Comparison of ENCODE assay signal across 1 cellular context in the genomic region with DNA sequence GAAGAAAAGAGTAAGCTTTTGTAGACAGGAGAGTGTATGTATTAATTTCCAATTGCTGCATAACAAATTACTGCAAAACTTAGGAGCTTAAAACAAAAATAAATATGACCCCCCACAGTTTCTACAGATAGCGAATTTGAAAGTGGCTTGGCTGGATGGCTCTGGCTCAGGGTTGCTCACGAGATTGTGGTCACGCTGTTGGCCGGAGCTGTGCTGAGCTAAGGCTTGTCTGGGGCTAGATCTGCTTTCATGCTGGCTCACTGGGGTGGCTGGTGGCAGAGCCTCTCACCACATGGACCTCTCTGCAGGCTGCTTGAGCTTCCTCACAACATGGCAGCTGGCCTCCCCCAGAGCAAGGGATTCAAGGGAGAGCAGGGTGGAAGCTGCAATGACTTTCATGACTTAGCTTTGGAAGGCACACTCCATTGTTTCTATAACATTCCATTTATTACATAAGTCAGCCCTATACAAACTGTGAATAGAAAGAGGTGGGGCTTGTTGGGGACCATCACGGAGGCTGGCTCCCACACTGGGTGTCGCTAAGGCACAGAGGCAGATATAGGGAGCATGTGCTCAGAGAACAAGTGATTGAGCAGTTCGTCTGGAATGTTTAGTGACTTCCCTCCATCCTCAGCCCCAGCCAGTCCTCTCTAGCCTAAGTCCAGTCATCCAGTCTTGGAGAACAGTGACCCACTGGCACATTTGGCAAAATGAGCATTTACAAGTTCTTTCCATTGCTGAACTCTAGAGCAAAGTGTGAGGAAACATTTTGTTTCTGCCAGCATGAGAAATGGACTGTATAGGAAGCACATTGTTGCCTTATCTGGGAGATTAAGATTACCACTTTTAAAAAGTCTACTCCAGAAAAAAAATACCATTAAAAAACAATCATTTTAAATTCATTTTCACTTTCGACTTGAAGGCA.
TF ChIP-seq lines count a peak whose summit lies in the region.

No MANE protein-coding gene starts in this region.

TF ChIP-seq in H1, 55 proteins besides CTCF, POLR2A, EP300 and RAD21 (continued from another document):
- TF ChIP-seq YY1 (IDR thresholded peaks at IDR 0.05; ENCODE audit: low read depth, low read length) (0 out of 2 replicates have a peak, but pooled peaks have one; percentile 10), SP2 (IDR thresholded peaks at IDR 0.05; ENCODE audit: low read length) (no peak), BACH1 (IDR thresholded peaks at IDR 0.05; ENCODE audit: low read length) (no peak), EZH2 (IDR thresholded peaks at IDR 0.05; ENCODE audit: low read depth, low read length, severe bottlenecking) (no peak), KDM1A (IDR thresholded peaks at IDR 0.05; ENCODE audit: borderline replicate concordance, low read length) (no peak), RNF2 (IDR thresholded peaks at IDR 0.05; ENCODE audit: borderline replicate concordance, low read depth, low read length, missing control alignments, poor library complexity, severe bottlenecking) (no peak)
